Comparison of ENCODE assay signal across 8 cellular contexts in the genomic region with DNA sequence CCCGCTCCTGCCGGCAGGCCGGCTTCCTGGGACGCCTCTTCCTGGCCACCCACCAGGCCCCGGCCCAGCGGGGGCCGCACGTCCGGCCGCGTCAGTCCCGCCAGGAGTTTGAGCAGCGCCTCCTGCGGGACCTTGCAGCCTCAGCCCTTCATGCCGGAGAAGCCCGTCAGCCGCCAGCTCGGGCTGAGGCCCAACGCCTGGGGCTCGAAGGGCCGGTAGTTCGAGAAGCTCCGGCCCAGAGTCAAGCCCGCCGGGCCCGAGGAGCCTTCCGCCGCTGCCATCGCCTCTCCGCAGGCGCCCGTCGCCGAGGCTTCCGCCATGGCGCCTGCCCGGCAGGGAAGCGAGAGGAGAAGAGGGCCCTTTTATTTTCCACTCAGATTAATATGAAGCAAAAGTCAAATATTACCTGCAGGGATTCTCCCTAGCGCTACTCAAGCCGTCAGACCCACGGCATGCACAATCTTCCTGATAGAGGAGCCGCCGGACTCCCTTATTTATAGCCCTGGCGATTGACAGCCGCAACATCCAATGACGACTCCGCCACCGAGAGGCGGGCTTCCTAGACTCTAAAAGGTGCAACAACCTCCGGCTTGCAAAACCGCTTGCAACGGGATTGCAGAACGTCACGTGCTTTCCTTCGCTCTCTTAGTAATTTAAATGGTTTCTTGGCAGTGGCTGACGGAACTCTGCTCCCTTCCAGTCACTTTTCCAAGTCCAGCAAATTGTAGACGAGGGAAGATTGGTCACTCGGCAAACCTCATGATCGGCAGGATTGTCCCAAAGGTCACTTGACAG.
DNase-seq lines count a peak whose midpoint lies in the region; ATAC-seq and TF ChIP-seq lines count a peak whose summit lies in the region.

A gene with protein sequence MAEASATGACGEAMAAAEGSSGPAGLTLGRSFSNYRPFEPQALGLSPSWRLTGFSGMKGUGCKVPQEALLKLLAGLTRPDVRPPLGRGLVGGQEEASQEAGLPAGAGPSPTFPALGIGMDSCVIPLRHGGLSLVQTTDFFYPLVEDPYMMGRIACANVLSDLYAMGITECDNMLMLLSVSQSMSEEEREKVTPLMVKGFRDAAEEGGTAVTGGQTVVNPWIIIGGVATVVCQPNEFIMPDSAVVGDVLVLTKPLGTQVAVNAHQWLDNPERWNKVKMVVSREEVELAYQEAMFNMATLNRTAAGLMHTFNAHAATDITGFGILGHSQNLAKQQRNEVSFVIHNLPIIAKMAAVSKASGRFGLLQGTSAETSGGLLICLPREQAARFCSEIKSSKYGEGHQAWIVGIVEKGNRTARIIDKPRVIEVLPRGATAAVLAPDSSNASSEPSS (minus strand): TSS at position 467 of the 795 bp plus-strand sequence. CDS start 147 bp downstream, at position 320.

- peak; percentile 98 for TF ChIP-seq POLR2A in erythroblast (IDR thresholded peaks at IDR 0.05; ENCODE audit: low read length)

- H3K36me3 ChIP-seq in mucosa of rectum (ENCODE audit: control insufficient read depth in 2 of 2, insufficient read depth in 2 of 2, low read length in 2 of 2): peaks cover 7 to 12% of the 10 kb centered on the region in 2 donors

- no peak for TF ChIP-seq RAD21 in Ishikawa (IDR thresholded peaks at IDR 0.05; ENCODE audit: low read depth)

- no peaks in the 10 kb centered on the region for H3K9me3 ChIP-seq in mucosa of rectum (ENCODE audit: control insufficient read depth in 2 of 2, low read length in 2 of 2)

- H3K4me1 ChIP-seq in mucosa of rectum (ENCODE audit: control insufficient read depth in 2 of 2, insufficient read depth in 2 of 2, low read length in 2 of 2): peaks cover 28 to 30% of the 10 kb centered on the region in 2 donors

- TF ChIP-seq EP300 in Ishikawa (IDR thresholded peaks at IDR 0.05; ENCODE audit: borderline replicate concordance): no peak

- DNase-seq in DMS 273 (lab: John Stamatoyannopoulos, UW; ENCODE audit: unreplicated experiment) (peak; percentile 99), OCI-M2 (lab: John Stamatoyannopoulos, UW; ENCODE audit: unreplicated experiment) (peak; percentile 96), activated T-cell treated with anti-CD3 and anti-CD28 coated beads for 48 hours (ENCODE audit: low read depth) (peak; percentile 92), erythroblast (lab: John Stamatoyannopoulos, UW) (peak; percentile 98 to 99)
- peak; percentile 98 for DNase-seq in stimulated activated CD8-positive, alpha-beta memory T cell treated with anti-CD3 and anti-CD28 coated beads, Interleukin-4, amount 100 ng/mL, for 48 hours

- no peaks in the 10 kb centered on the region for H3K27me3 ChIP-seq in mucosa of rectum (ENCODE audit: control insufficient read depth in 2 of 2, insufficient read depth in 2 of 2, low read length in 2 of 2)

- peak within 1 kb of the TSS; percentile 92 to 94 for H3K27ac ChIP-seq in mucosa of rectum (ENCODE audit: low read depth in 2 of 2, low read length in 2 of 2)

- H3K4me3 ChIP-seq in mucosa of rectum (ENCODE audit: low read length in 2 of 2): peak within 1 kb of the TSS; percentile 88 to 92

- peak; percentile 89 for ATAC-seq in GM21447 (IDR thresholded peaks at IDR 0.05; ENCODE audit: unreplicated experiment)

- peak within 1 kb of the TSS; percentile 94 to 95 for H3K9ac ChIP-seq in mucosa of rectum (ENCODE audit: low read depth in 1 of 2, low read length in 2 of 2)

TF ChIP-seq in Ishikawa, 13 proteins besides CTCF, POLR2A, EP300 and RAD21:
- TF ChIP-seq, protein P1, sequence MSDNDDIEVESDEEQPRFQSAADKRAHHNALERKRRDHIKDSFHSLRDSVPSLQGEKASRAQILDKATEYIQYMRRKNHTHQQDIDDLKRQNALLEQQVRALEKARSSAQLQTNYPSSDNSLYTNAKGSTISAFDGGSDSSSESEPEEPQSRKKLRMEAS (IDR thresholded peaks at IDR 0.05): peak; percentile 98
- TF ChIP-seq CREB1 (IDR thresholded peaks at IDR 0.05; ENCODE audit: low read depth) (peak; percentile 14; the same call in 1 of the 2 replicates), TCF12 (IDR thresholded peaks at IDR 0.05; ENCODE audit: low read depth) (peak; percentile 45), NFIC (IDR thresholded peaks at IDR 0.05) (no peak), FOXM1 (IDR thresholded peaks at IDR 0.05; ENCODE audit: borderline replicate concordance, low read depth) (no peak), YY1 (IDR thresholded peaks at IDR 0.05; ENCODE audit: low read depth) (peak; percentile 40; the same call in 1 of the 2 replicates), EGR1 (IDR thresholded peaks at IDR 0.05) (no peak), ZBTB7A (IDR thresholded peaks at IDR 0.05; ENCODE audit: low read depth) (no peak), TAF1 (IDR thresholded peaks at IDR 0.05; ENCODE audit: low read depth) (peak; percentile 72; the same call in 1 of the 2 replicates), TEAD4 (IDR thresholded peaks at IDR 0.05) (peak; percentile 14; the same call in 1 of the 2 replicates), CEBPB (IDR thresholded peaks at IDR 0.05) (peak; percentile 80)
- TF ChIP-seq, protein P2, sequence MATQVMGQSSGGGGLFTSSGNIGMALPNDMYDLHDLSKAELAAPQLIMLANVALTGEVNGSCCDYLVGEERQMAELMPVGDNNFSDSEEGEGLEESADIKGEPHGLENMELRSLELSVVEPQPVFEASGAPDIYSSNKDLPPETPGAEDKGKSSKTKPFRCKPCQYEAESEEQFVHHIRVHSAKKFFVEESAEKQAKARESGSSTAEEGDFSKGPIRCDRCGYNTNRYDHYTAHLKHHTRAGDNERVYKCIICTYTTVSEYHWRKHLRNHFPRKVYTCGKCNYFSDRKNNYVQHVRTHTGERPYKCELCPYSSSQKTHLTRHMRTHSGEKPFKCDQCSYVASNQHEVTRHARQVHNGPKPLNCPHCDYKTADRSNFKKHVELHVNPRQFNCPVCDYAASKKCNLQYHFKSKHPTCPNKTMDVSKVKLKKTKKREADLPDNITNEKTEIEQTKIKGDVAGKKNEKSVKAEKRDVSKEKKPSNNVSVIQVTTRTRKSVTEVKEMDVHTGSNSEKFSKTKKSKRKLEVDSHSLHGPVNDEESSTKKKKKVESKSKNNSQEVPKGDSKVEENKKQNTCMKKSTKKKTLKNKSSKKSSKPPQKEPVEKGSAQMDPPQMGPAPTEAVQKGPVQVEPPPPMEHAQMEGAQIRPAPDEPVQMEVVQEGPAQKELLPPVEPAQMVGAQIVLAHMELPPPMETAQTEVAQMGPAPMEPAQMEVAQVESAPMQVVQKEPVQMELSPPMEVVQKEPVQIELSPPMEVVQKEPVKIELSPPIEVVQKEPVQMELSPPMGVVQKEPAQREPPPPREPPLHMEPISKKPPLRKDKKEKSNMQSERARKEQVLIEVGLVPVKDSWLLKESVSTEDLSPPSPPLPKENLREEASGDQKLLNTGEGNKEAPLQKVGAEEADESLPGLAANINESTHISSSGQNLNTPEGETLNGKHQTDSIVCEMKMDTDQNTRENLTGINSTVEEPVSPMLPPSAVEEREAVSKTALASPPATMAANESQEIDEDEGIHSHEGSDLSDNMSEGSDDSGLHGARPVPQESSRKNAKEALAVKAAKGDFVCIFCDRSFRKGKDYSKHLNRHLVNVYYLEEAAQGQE (IDR thresholded peaks at IDR 0.05; ENCODE audit: low read depth): no peak
- TF ChIP-seq, protein P3, sequence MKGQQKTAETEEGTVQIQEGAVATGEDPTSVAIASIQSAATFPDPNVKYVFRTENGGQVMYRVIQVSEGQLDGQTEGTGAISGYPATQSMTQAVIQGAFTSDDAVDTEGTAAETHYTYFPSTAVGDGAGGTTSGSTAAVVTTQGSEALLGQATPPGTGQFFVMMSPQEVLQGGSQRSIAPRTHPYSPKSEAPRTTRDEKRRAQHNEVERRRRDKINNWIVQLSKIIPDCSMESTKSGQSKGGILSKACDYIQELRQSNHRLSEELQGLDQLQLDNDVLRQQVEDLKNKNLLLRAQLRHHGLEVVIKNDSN (IDR thresholded peaks at IDR 0.05): peak; percentile 90

Comparison
In these comparisons a context has a peak if more than half of its experiments do, and no peak if none do; other contexts are left out.
1. Peak in every context shown above with its lines: DNase-seq, ATAC-seq, H3K4me3 ChIP-seq and H3K27ac ChIP-seq.